ENCODE assay signal across 22 cellular contexts in the genomic region with DNA sequence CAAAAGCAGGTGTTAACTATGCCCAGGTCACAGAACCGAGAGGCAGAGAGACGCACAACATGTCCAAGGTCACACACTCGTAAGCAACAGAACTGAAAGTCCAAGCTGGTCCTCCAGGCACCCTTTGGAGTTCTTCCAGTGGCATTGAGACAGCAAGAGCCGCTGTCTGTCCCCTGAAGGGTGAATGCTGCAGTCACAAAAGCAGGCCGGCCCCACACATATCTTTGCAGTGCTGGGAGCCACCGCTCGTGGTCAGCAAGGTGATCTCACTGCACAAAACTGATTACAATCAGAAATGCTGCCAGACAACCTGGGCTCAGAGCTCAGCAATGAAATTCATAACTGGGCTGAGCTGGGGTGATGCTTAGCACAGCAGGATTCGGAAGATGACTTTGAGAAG. TPM values are rescaled to one million over a fixed set of nuclear protein-coding genes. Genes with fewer than 3 reads are reported as not detected.
A peak's percentile ranks its signal among the peaks of the same experiment; 100 is the strongest.
DNase-seq lines count a peak whose midpoint lies in the region; ATAC-seq and TF ChIP-seq lines count a peak whose summit lies in the region.
"Had no signal": no experiment of that assay in that cellular context is flagged by ENCODE, and none has a peak within 500 bp of the region (broad histone marks: within the 10 kb centered on the region; RNA-seq: fewer than 3 reads in every experiment).

No MANE protein-coding gene starts in this region.

- H3K27me3 Mint-ChIP-seq in GM23338 (ENCODE audit: insufficient read depth, low read depth, poor library complexity): peaks cover 2% of the 10 kb centered on the region

- peaks cover 19% of the 10 kb centered on the region for H3K4me1 Mint-ChIP-seq in GM23338

- intact Hi-C loops in PC-9 (cut with micrococcal nuclease; ENCODE audit: unreplicated experiment) (loop anchor here (10.0 kb wide), 4 partner anchors 389 to 1089 kb away; a partner anchor contains a TSS), psoas muscle (cut with DNase I) (loop anchor here in 1 of 2 donors (10.0 kb wide), 1 partner anchor 529 kb away; no protein-coding TSS in a partner anchor)

- no peaks in the 10 kb centered on the region for H3K36me3 Mint-ChIP-seq in GM23338 (ENCODE audit: low read depth)
- H3K36me3 Mint-ChIP-seq: CD8-positive, alpha-beta T cell had no signal

- H3K9me3 ChIP-seq in PC-9 (ENCODE audit: insufficient read depth, low read depth) (peaks cover 7% of the 10 kb centered on the region; the same call in 1 of the 2 replicates), psoas muscle (no peaks in the 10 kb centered on the region)
- H3K9me3 ChIP-seq: esophagus muscularis mucosa, left lung had no signal

- H3K9me3 Mint-ChIP-seq in GM23338: no peaks in the 10 kb centered on the region
- H3K9me3 Mint-ChIP-seq: CD8-positive, alpha-beta T cell; T-helper 1 cell treated with Interleukin-12 subunit alpha and Interleukin-12 subunit beta and Interleukin-4 antibody, amounts not matched to agents 30 μg/mL and 1 μg/mL, for 36 hours had no signal

- H2AFZ ChIP-seq in PC-9 (no peak overlapping the region), GM23338 (no peak overlapping the region)

- H3K4me2 ChIP-seq in PC-9: no peak overlapping the region
- no peak overlapping the region for H3K4me2 ChIP-seq in GM23338

- DNase-seq in PC-9 (peak; percentile 47 to 74), islet precursor cell (peak; percentile 92), psoas muscle (no peak), GM23338 (ENCODE audit: low spot score) (no peak), GM10266 (ENCODE audit: extremely low spot score) (no peak)
- DNase-seq in stimulated activated naive CD4-positive, alpha-beta T cell treated with Interleukin-2 at 50 U/mL for 16 hours (lab: John Stamatoyannopoulos, UW): no peak
- DNase-seq: activated CD4-positive, alpha-beta T cell treated with anti-CD3 and anti-CD28 coated beads, Interleukin-2, amount 50 U/mL, for 4 hours; activated gamma-delta T cell treated with Interleukin-2 at 50 U/mL for 16 hours; amygdala; CD8-positive, alpha-beta T cell; DMS79 treated with DMSO at 0.1 percent for 48 hours; effector memory CD4-positive, alpha-beta T cell; left lung; NCI-H1092; NCI-H2029 treated with DMSO at 0.1 percent for 48 hours; nucleus accumbens; SHP77 treated with DMSO at 0.1 percent for 48 hours; stimulated activated CD4-positive, alpha-beta T cell treated with anti-CD3 and anti-CD28 coated beads, Interleukin-2, amount 100 ng/mL, for 48 hours had no signal

- H3K9me2 ChIP-seq in PC-9 (ENCODE audit: insufficient read depth) (no peaks in the 10 kb centered on the region), GM23338 (ENCODE audit: insufficient read depth) (peaks cover 13% of the 10 kb centered on the region)

- H3F3A ChIP-seq in PC-9 (ENCODE audit: insufficient read depth, low read depth) (peaks cover 31% of the 10 kb centered on the region), GM23338 (replicated peaks; ENCODE audit: low read depth) (no peaks in the 10 kb centered on the region)

- peaks cover 26% of the 10 kb centered on the region for H3K4me1 ChIP-seq in PC-9 (replicated peaks; ENCODE audit: insufficient read depth)
- no peaks in the 10 kb centered on the region for H3K4me1 ChIP-seq in psoas muscle
- peaks cover 3% of the 10 kb centered on the region; the same call in 1 of the 2 replicates for H3K4me1 ChIP-seq in GM23338 (ENCODE audit: insufficient read depth)

- ATAC-seq in psoas muscle (peak in 3 of 4 donors; percentile 53 to 68 (median 63)), GM21360 (IDR thresholded peaks at IDR 0.05; ENCODE audit: unreplicated experiment) (no peak), GM23338 (no peak)
- ATAC-seq: CD8-positive, alpha-beta T cell; left lung had no signal

- BruUV-seq in PC-9 (replicated peaks; lab: Mats Ljungman, UMichigan): no TSS peak

- WGBS in psoas muscle, 3 donors: 36 to 50% (median 36%) methylated on average over 8 of the region's 8 CpGs

- H3K4me3 ChIP-seq in PC-9 (no peak overlapping the region), psoas muscle (no peak overlapping the region), GM23338 (no peak overlapping the region)
- H3K4me3 ChIP-seq: esophagus muscularis mucosa, left lung had no signal

- H3K27ac Mint-ChIP-seq in GM23338: no peak overlapping the region
- H3K27ac Mint-ChIP-seq: CD8-positive, alpha-beta T cell; T-helper 1 cell treated with Interleukin-12 subunit alpha and Interleukin-12 subunit beta and Interleukin-4 antibody, amounts not matched to agents 30 μg/mL and 1 μg/mL, for 36 hours had no signal

- peaks cover 32% of the 10 kb centered on the region for H3K27me3 ChIP-seq in PC-9 (ENCODE audit: insufficient read depth, low read depth)
- H3K27me3 ChIP-seq in psoas muscle (ENCODE audit: insufficient read depth in 3 of 3, low read length in 2 of 3): peaks cover 0 to 4% (median 0%) of the 10 kb centered on the region in 3 donors
- H3K27me3 ChIP-seq in GM23338 (ENCODE audit: insufficient read depth): no peaks in the 10 kb centered on the region
- H3K27me3 ChIP-seq: esophagus muscularis mucosa had no signal

- POLR2A ChIA-PET in PC-9 (lab: Charles Lee; ENCODE audit: unreplicated experiment): no interaction called here

- CTCF ChIA-PET in PC-9 (lab: Charles Lee): no interaction called here

- H3K79me2 ChIP-seq in PC-9 (ENCODE audit: low read depth): no peaks in the 10 kb centered on the region
- no peaks in the 10 kb centered on the region for H3K79me2 ChIP-seq in GM23338 (replicated peaks; ENCODE audit: insufficient read depth)

- peak overlapping the region; percentile 87 for H3K27ac ChIP-seq in C4-2B
- no peak overlapping the region for H3K27ac ChIP-seq in PC-9
- no peak overlapping the region for H3K27ac ChIP-seq in psoas muscle
- H3K27ac ChIP-seq in GM23338 (ENCODE audit: low read depth): no peak overlapping the region
- H3K27ac ChIP-seq: esophagus muscularis mucosa, left lung had no signal

- H3K36me3 ChIP-seq in PC-9 (ENCODE audit: low read depth) (no peaks in the 10 kb centered on the region), psoas muscle (ENCODE audit: insufficient read depth in 1 of 2, low read depth in 1 of 2) (no peaks in the 10 kb centered on the region), GM23338 (ENCODE audit: insufficient read depth) (no peaks in the 10 kb centered on the region)
- H3K36me3 ChIP-seq: esophagus muscularis mucosa, left lung had no signal

- no peak overlapping the region for H3K4me3 Mint-ChIP-seq in GM23338
- H3K4me3 Mint-ChIP-seq: CD8-positive, alpha-beta T cell; T-helper 1 cell treated with Interleukin-12 subunit alpha and Interleukin-12 subunit beta and Interleukin-4 antibody, amounts not matched to agents 30 μg/mL and 1 μg/mL, for 36 hours had no signal

- H4K20me1 ChIP-seq in PC-9 (ENCODE audit: insufficient read depth) (no peaks in the 10 kb centered on the region; the same call in 1 of the 2 replicates), GM23338 (replicated peaks; ENCODE audit: insufficient read depth) (no peaks in the 10 kb centered on the region)

- TF ChIP-seq CTCF in C4-2B (conservative IDR thresholded peaks at IDR 0.05) (no peak), PC-9 (conservative IDR thresholded peaks at IDR 0.05) (no peak), psoas muscle (IDR thresholded peaks at IDR 0.05) (no peak), GM23338 (conservative IDR thresholded peaks at IDR 0.05; ENCODE audit: low read depth in 2 of 2) (no peak), GM10266 (IDR thresholded peaks at IDR 0.05; ENCODE audit: control insufficient read depth, insufficient read depth, low read depth, missing control alignments) (no peak)

TF ChIP-seq in GM23338, 12 proteins besides CTCF, POLR2A, EP300 and RAD21:
- TF ChIP-seq EZH2 (IDR thresholded peaks at IDR 0.05; ENCODE audit: low read depth, unreplicated experiment) (no peak), ZNF331 (CRISPR knock-in tag; IDR thresholded peaks at IDR 0.05; ENCODE audit: low read depth) (no peak), NANOG (IDR thresholded peaks at IDR 0.05; ENCODE audit: borderline replicate concordance) (no peak), STAT1 (IDR thresholded peaks at IDR 0.05; ENCODE audit: unreplicated experiment) (no peak), CREB1 (CRISPR knock-in tag; IDR thresholded peaks at IDR 0.05; ENCODE audit: low read depth) (no peak), POLR2AphosphoS5 (IDR thresholded peaks at IDR 0.05; ENCODE audit: low read depth) (no peak), ZNF114 (CRISPR knock-in tag; IDR thresholded peaks at IDR 0.05) (no peak), JUNB (IDR thresholded peaks at IDR 0.05; ENCODE audit: unreplicated experiment) (no peak), EZH2phosphoT487 (IDR thresholded peaks at IDR 0.05; ENCODE audit: unreplicated experiment) (no peak)
- TF ChIP-seq, protein P1, sequence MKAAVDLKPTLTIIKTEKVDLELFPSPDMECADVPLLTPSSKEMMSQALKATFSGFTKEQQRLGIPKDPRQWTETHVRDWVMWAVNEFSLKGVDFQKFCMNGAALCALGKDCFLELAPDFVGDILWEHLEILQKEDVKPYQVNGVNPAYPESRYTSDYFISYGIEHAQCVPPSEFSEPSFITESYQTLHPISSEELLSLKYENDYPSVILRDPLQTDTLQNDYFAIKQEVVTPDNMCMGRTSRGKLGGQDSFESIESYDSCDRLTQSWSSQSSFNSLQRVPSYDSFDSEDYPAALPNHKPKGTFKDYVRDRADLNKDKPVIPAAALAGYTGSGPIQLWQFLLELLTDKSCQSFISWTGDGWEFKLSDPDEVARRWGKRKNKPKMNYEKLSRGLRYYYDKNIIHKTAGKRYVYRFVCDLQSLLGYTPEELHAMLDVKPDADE (IDR thresholded peaks at IDR 0.05): no peak
TF ChIP-seq in GM23338: peak in this region for 0.

RNA-seq across cellular contexts. Expression of a gene that starts 47.4 kb away (rescaled TPM):
- total RNA-seq in PC-9 (2021) (29.0 and 33.7 TPM in 2 replicates), psoas muscle (10 to 100 TPM; 44.2 to 67.4 (median 54.3) TPM)
- polyA plus RNA-seq in psoas muscle (10 to 100 TPM; 25.2 to 57.6 (median 31.0) TPM), GM23338 (2016; fragmentation: Nextera tagmentation; extraction: Ambion mirVana) (49.4 and 50.8 TPM in 2 replicates)
- total RNA-seq in GM23338 (2014; rRNA removed; shearing (Covaris generic)): 25.9 and 37.5 TPM in 2 replicates

Comparison
In these comparisons a context has a peak if more than half of its experiments do, and no peak if none do; other contexts are left out.
1. DNase-seq: peak in PC-9 (2 of 2) and islet precursor cell (single experiment); none in psoas muscle (0 of 2), GM23338 (single experiment), stimulated activated naive CD4-positive, alpha-beta T cell treated with Interleukin-2 at 50 U/mL for 16 hours (single experiment) and GM10266 (single experiment).
2. ATAC-seq: peak in psoas muscle (3 of 4); none in GM21360 (single experiment) and GM23338 (single experiment).